In genomic region chr5:138580777-138581176, GRCh38 we compare ENCODE assay signal across 30 cellular contexts.
"Had no signal": no experiment of that assay in that cellular context is flagged by ENCODE, and none has a peak within 500 bp of the region (broad histone marks: within the 10 kb centered on the region; RNA-seq: fewer than 3 reads in every experiment).

No MANE protein-coding gene starts in this region.

- H3K36me3 Mint-ChIP-seq: immature natural killer cell, mesothelial cell of epicardium, naive B cell had no signal

- FAIRE-seq: endometrium, kidney had no signal

- H3K27ac ChIP-seq: colonic mucosa, epithelial cell of prostate, esophagus squamous epithelium, gastrocnemius medialis, hepatocyte, left lung, lower lobe of right lung had no signal

- ATAC-seq: effector memory CD8-positive, alpha-beta T cell; esophagus mucosa; gastrocnemius medialis; left colon; left lung; lower lobe of right lung; mucosa of descending colon had no signal

- H3K79me2 ChIP-seq: hepatocyte had no signal

- H3K27ac Mint-ChIP-seq: dendritic cell treated with granulocyte-macrophage colony-stimulating factor and Interleukin-4, amounts not matched to agents 40 ng/mL and 50 ng/mL, for 4 days; effector memory CD8-positive, alpha-beta T cell; endodermal cell; immature natural killer cell; mesothelial cell of epicardium; naive B cell had no signal

- H3K4me2 ChIP-seq: hepatocyte had no signal

- H3K27me3 ChIP-seq: colonic mucosa, esophagus squamous epithelium, gastrocnemius medialis, hepatocyte, left lung had no signal

- H3K9me3 Mint-ChIP-seq: dendritic cell treated with granulocyte-macrophage colony-stimulating factor and Interleukin-4, amounts not matched to agents 40 ng/mL and 50 ng/mL, for 4 days; immature natural killer cell had no signal

- H3K4me1 ChIP-seq: colonic mucosa, lower lobe of right lung had no signal

- H2AFZ ChIP-seq: hepatocyte had no signal

- H3K4me3 Mint-ChIP-seq: dendritic cell treated with granulocyte-macrophage colony-stimulating factor and Interleukin-4, amounts not matched to agents 40 ng/mL and 50 ng/mL, for 4 days; effector memory CD8-positive, alpha-beta T cell; endodermal cell; immature natural killer cell; mesothelial cell of epicardium; naive B cell had no signal

- H3K9me3 ChIP-seq: colonic mucosa, esophagus squamous epithelium, gastrocnemius medialis, left lung, lower lobe of right lung, mucosa of descending colon had no signal

- H3K36me3 ChIP-seq: colonic mucosa, esophagus squamous epithelium, gastrocnemius medialis, left lung, lower lobe of right lung had no signal

- DNase-seq: colonic mucosa; cortex of kidney; effector CD8-positive, alpha-beta T cell; effector memory CD8-positive, alpha-beta T cell; endodermal cell; erythroblast; esophagus squamous epithelium; foreskin fibroblast; foreskin melanocyte; gastrocnemius medialis; glutamatergic neuron; head of caudate nucleus; hypothalamus; immature natural killer cell; islet precursor cell; kidney; kidney glomerular epithelial cell; left colon; left lung; left ventricle myocardium superior; lower lobe of right lung; mesenchymal stem cell; mucosa of descending colon; naive B cell had no signal

- H3K4me3 ChIP-seq: colonic mucosa, esophagus squamous epithelium, gastrocnemius medialis, hepatocyte, left lung, lower lobe of right lung, mucosa of descending colon had no signal
